In genomic region chr19:45250216-45250831, GRCh38 we compare ENCODE assay signal across 8 cellular contexts. TPM values are rescaled to one million over a fixed set of nuclear protein-coding genes. Genes with fewer than 3 reads are reported as not detected.
DNase-seq lines count a peak whose midpoint lies in the region; ATAC-seq, FAIRE-seq and TF ChIP-seq lines count a peak whose summit lies in the region.

No MANE protein-coding gene starts in this region.

- ATAC-seq in GM19467 (IDR thresholded peaks at IDR 0.05; ENCODE audit: unreplicated experiment) (no peak), HG03095 (IDR thresholded peaks at IDR 0.05; ENCODE audit: unreplicated experiment) (no peak)

- dilution Hi-C loops in keratinocyte (cut with MboI; ENCODE audit: extremely low pct_ligation_motif_present, low sequenced_read_pairs): no loop called here

- TF ChIP-seq CTCF in keratinocyte (optimal IDR thresholded peaks at IDR 0.05 in 1 of 3, IDR thresholded peaks at IDR 0.05 in 1 of 3, conservative IDR thresholded peaks at IDR 0.05 in 1 of 3; ENCODE audit: extremely low read depth in 1 of 3, insufficient read depth in 2 of 3, low read length in 3 of 3) (no peak), suprapubic skin (IDR thresholded peaks at IDR 0.05) (no peak)

- whole genome bisulfite sequencing in suprapubic skin: 40% methylated on average over 6 of the region's 14 CpGs

- DNase-seq in NCI-H1105 treated with DMSO at 0.1 percent for 48 hours (lab: John Stamatoyannopoulos, UW) (peak; percentile 7), NCI-H1105 (lab: John Stamatoyannopoulos, UW) (no peak), adipocyte (ENCODE audit: low read depth) (peak; percentile 7), keratinocyte (ENCODE audit: low read depth, low spot score) (no peak), suprapubic skin (ENCODE audit: low spot score in 2 of 2) (no peak), NCI-H2227 (lab: John Stamatoyannopoulos, UW; ENCODE audit: unreplicated experiment) (no peak)

- H3K36me3 ChIP-seq in adipocyte (ENCODE audit: control insufficient read depth, insufficient read depth, low read length, severe bottlenecking) (no peaks in the 10 kb centered on the region), keratinocyte (ENCODE audit: control insufficient read depth in 2 of 2, extremely low read depth in 1 of 2, insufficient read depth in 2 of 2, low read length in 2 of 2) (peaks cover 0 to 6% of the 10 kb centered on the region in 2 experiments), suprapubic skin (no peaks in the 10 kb centered on the region)

- FAIRE-seq in keratinocyte (lab: Jason Lieb, UNC): no peak

- peak overlapping the region; percentile 79 for H2AFZ ChIP-seq in keratinocyte (ENCODE audit: control insufficient read depth, low read length)

- TF ChIP-seq EP300 in suprapubic skin (IDR thresholded peaks at IDR 0.05): no peak

- H3K27ac ChIP-seq in keratinocyte (ENCODE audit: control insufficient read depth, insufficient read depth, low read length): peak overlapping the region; percentile 29
- peak overlapping the region; percentile 87 for H3K27ac ChIP-seq in suprapubic skin

- peaks cover 38% of the 10 kb centered on the region for H3K79me2 ChIP-seq in keratinocyte (ENCODE audit: control insufficient read depth, insufficient read depth, low read length)

- H3K9ac ChIP-seq in adipocyte (ENCODE audit: low read length): peak overlapping the region; percentile 90
- H3K9ac ChIP-seq in keratinocyte (ENCODE audit: control insufficient read depth, extremely low read depth, insufficient read depth, low read length): peak overlapping the region; percentile 48

- no peak for TF ChIP-seq POLR2A in suprapubic skin (IDR thresholded peaks at IDR 0.05)

- H3K9me1 ChIP-seq in keratinocyte (ENCODE audit: control insufficient read depth, extremely low read depth, insufficient read depth, low read length): peaks cover 3% of the 10 kb centered on the region

- peak overlapping the region; percentile 83 for H3K4me2 ChIP-seq in keratinocyte (ENCODE audit: control insufficient read depth, extremely low read depth, insufficient read depth, low read depth, low read length)

- H3K27me3 ChIP-seq in adipocyte (replicated peaks; ENCODE audit: control insufficient read depth, insufficient read depth, low read length) (no peaks in the 10 kb centered on the region), keratinocyte (ENCODE audit: control insufficient read depth, extremely low read depth, insufficient read depth, low read length) (no peaks in the 10 kb centered on the region), suprapubic skin (no peaks in the 10 kb centered on the region)

- no peaks in the 10 kb centered on the region for H3K9me3 ChIP-seq in adipocyte (ENCODE audit: control insufficient read depth, low read length)
- H3K9me3 ChIP-seq in keratinocyte (ENCODE audit: control insufficient read depth, low read depth, low read length): no peaks in the 10 kb centered on the region
- no peaks in the 10 kb centered on the region for H3K9me3 ChIP-seq in suprapubic skin

- H3K4me1 ChIP-seq in adipocyte (ENCODE audit: control insufficient read depth, insufficient read depth, low read length) (peaks cover 13% of the 10 kb centered on the region), keratinocyte (ENCODE audit: control insufficient read depth, extremely low read depth, insufficient read depth, low read length) (peaks cover 28% of the 10 kb centered on the region), suprapubic skin (peaks cover 57% of the 10 kb centered on the region)

- H3K4me3 ChIP-seq in adipocyte (ENCODE audit: low read length) (peak overlapping the region; percentile 88), keratinocyte (ENCODE audit: control insufficient read depth in 2 of 3, extremely low read depth in 1 of 3, insufficient read depth in 2 of 3, low read depth in 1 of 3, low read length in 3 of 3) (peak overlapping the region; percentile 39 to 63 (median 51)), suprapubic skin (peak overlapping the region; percentile 93)

- peaks cover 10% of the 10 kb centered on the region for H4K20me1 ChIP-seq in keratinocyte (ENCODE audit: control insufficient read depth, extremely low read depth, insufficient read depth, low read length)

RNA-seq across cellular contexts. Expression of gene MARK4, which starts 0.7 kb away (rescaled TPM):
- polyA plus RNA-seq in keratinocyte: 16.9 to 38.0 TPM (median 19.7 TPM) in 3 replicates
- 61.7 TPM for polyA plus RNA-seq in keratinocyte (2011; ENCODE audit: low read depth)
- polyA plus RNA-seq in keratinocyte (2011; cell fraction: cytosol; rRNA removed): 29.2 and 34.8 TPM in 2 replicates
- polyA plus RNA-seq in keratinocyte (2011; cell fraction: nucleus; rRNA removed): 42.3 and 53.8 TPM in 2 replicates
- 37.5 and 39.9 TPM in 2 replicates for polyA plus RNA-seq in keratinocyte (2012; ENCODE audit: low replicate concordance)
- 33.0 to 71.5 TPM (median 34.9 TPM) in 3 replicates for polyA minus RNA-seq in keratinocyte
- 29.9 TPM for polyA minus RNA-seq in keratinocyte (2011; cell fraction: cytosol; rRNA and poly(A)+ RNA removed)
- 14.9 and 35.7 TPM in 2 replicates for polyA minus RNA-seq in keratinocyte (2011; cell fraction: nucleus; rRNA and poly(A)+ RNA removed)
- total RNA-seq in suprapubic skin: 10 to 100 TPM; 37.4 to 56.2 (median 49.0) TPM

RNA-seq across cellular contexts. Expression of gene EXOC3L2, which starts 5.1 kb away (rescaled TPM):
- 0.08 to 0.28 TPM (median 0.09 TPM) in 3 replicates for polyA plus RNA-seq in keratinocyte
- not detected for polyA plus RNA-seq in keratinocyte (2011; ENCODE audit: low read depth)
- 0.07 and 0.26 TPM in 2 replicates for polyA plus RNA-seq in keratinocyte (2011; cell fraction: cytosol; rRNA removed)
- polyA plus RNA-seq in keratinocyte (2011; cell fraction: nucleus; rRNA removed): 0.04 and 0.15 TPM in 2 replicates
- 0.17 and 0.47 TPM in 2 replicates for polyA plus RNA-seq in keratinocyte (2012; ENCODE audit: low replicate concordance)
- 0.33 TPM in 1 of 3 replicates, not detected in the others for polyA minus RNA-seq in keratinocyte
- polyA minus RNA-seq in keratinocyte (2011; cell fraction: cytosol; rRNA and poly(A)+ RNA removed): not detected
- not detected in 2 replicates for polyA minus RNA-seq in keratinocyte (2011; cell fraction: nucleus; rRNA and poly(A)+ RNA removed)
- total RNA-seq in suprapubic skin: 1 to 10 TPM in 3 of 4 donors, under 1 TPM in 1; 0.44 to 3.5 (median 1.7) TPM

Comparison
In these comparisons a context has a peak if more than half of its experiments do, and no peak if none do; other contexts are left out.
1. DNase-seq: peak in NCI-H1105 treated with DMSO at 0.1 percent for 48 hours (single experiment) and adipocyte (single experiment); none in NCI-H1105 (single experiment), keratinocyte (single experiment), suprapubic skin (0 of 2) and NCI-H2227 (single experiment).
2. Peak in every context shown above with its lines, with median percentiles within 50 percentile points of each other: H3K4me3 ChIP-seq.